ENCODE assay signal across 14 cellular contexts in genomic region chr1:107820797-107821196, GRCh38.
DNase-seq lines count a peak whose midpoint lies in the region; ATAC-seq and TF ChIP-seq lines count a peak whose summit lies in the region.
"Had no signal": no experiment of that assay in that cellular context is flagged by ENCODE, and none has a peak within 500 bp of the region (broad histone marks: within the 10 kb centered on the region; RNA-seq: fewer than 3 reads in every experiment).

No MANE protein-coding gene starts in this region.

- peak overlapping the region in 3 of 9 donors; percentile 2 to 16 (median 8) for H3K27ac Mint-ChIP-seq in naive thymus-derived CD4-positive, alpha-beta T cell
- H3K27ac Mint-ChIP-seq: activated CD4-positive, alpha-beta T cell treated with anti-CD3 and anti-CD28 coated beads, Interleukin-2, amount 10 ng/mL, durations not matched to agents 7 days and 5 days; T-helper 1 cell treated with Interleukin-12 subunit alpha and Interleukin-12 subunit beta and Interleukin-4 antibody, amounts not matched to agents 30 μg/mL and 1 μg/mL, for 36 hours had no signal

- no peaks in the 10 kb centered on the region for H3K27me3 ChIP-seq in osteoblast (ENCODE audit: insufficient read depth, low read length)
- H3K27me3 ChIP-seq in naive thymus-derived CD4-positive, alpha-beta T cell (ENCODE audit: control insufficient read depth in 2 of 2, insufficient read depth in 2 of 2, low read length in 2 of 2): no peaks in the 10 kb centered on the region

- no peaks in the 10 kb centered on the region for H4K20me1 ChIP-seq in osteoblast (ENCODE audit: insufficient read depth, low read length)

- POLR2A ChIA-PET in naive thymus-derived CD4-positive, alpha-beta T cell (lab: Charles Lee): no interaction called here

- no peaks in the 10 kb centered on the region for H3K27me3 Mint-ChIP-seq in naive thymus-derived CD4-positive, alpha-beta T cell
- H3K27me3 Mint-ChIP-seq: activated CD4-positive, alpha-beta T cell treated with anti-CD3 and anti-CD28 coated beads, Interleukin-2, amount 10 ng/mL, durations not matched to agents 7 days and 5 days; naive thymus-derived CD8-positive, alpha-beta T cell had no signal

- H3K4me1 ChIP-seq in osteoblast (ENCODE audit: insufficient read depth, low read length): no peaks in the 10 kb centered on the region
- H3K4me1 ChIP-seq in naive thymus-derived CD4-positive, alpha-beta T cell (ENCODE audit: control insufficient read depth in 2 of 2, insufficient read depth in 2 of 2, low read length in 2 of 2): peaks cover 0 to 7% of the 10 kb centered on the region in 2 donors

- TF ChIP-seq CTCF in choroid plexus epithelial cell (conservative IDR thresholded peaks at IDR 0.05; ENCODE audit: low read depth, low read length) (no peak), osteoblast (IDR thresholded peaks at IDR 0.05; ENCODE audit: extremely low read depth, low read depth, low read length) (no peak)

- H3K4me3 Mint-ChIP-seq in naive thymus-derived CD4-positive, alpha-beta T cell: no peak overlapping the region
- H3K4me3 Mint-ChIP-seq: activated CD4-positive, alpha-beta T cell treated with anti-CD3 and anti-CD28 coated beads, Interleukin-2, amount 10 ng/mL, durations not matched to agents 7 days and 5 days; T-helper 1 cell treated with Interleukin-12 subunit alpha and Interleukin-12 subunit beta and Interleukin-4 antibody, amounts not matched to agents 30 μg/mL and 1 μg/mL, for 36 hours had no signal

- CTCF ChIA-PET in naive thymus-derived CD4-positive, alpha-beta T cell (lab: Charles Lee): no interaction called here

- no peaks in the 10 kb centered on the region for H3K79me2 ChIP-seq in osteoblast (ENCODE audit: insufficient read depth, low read length)

- peaks cover 0 to 17% (median 6%) of the 10 kb centered on the region in 11 donors for H3K9me3 Mint-ChIP-seq in naive thymus-derived CD4-positive, alpha-beta T cell

- H3K36me3 Mint-ChIP-seq in naive thymus-derived CD4-positive, alpha-beta T cell: peaks cover 11 to 22% (median 15%) of the 10 kb centered on the region in 5 donors

- no peak overlapping the region for H3K4me3 ChIP-seq in choroid plexus epithelial cell (ENCODE audit: low read depth, low read length)
- no peak overlapping the region for H3K4me3 ChIP-seq in osteoblast (ENCODE audit: insufficient read depth, low read length)
- H3K4me3 ChIP-seq in naive thymus-derived CD4-positive, alpha-beta T cell (ENCODE audit: low read length): no peak overlapping the region
- H3K4me3 ChIP-seq: left ventricle myocardium inferior had no signal

- peaks cover 7 to 46% (median 13%) of the 10 kb centered on the region in 7 donors for H3K4me1 Mint-ChIP-seq in naive thymus-derived CD4-positive, alpha-beta T cell

- H3K36me3 ChIP-seq in osteoblast (ENCODE audit: insufficient read depth, low read length): no peaks in the 10 kb centered on the region
- H3K36me3 ChIP-seq in naive thymus-derived CD4-positive, alpha-beta T cell (ENCODE audit: control insufficient read depth in 2 of 3, insufficient read depth in 3 of 3, low read length in 3 of 3): no peaks in the 10 kb centered on the region
- H3K36me3 ChIP-seq: left ventricle myocardium inferior had no signal

- DNase-seq in DMS53 (lab: John Stamatoyannopoulos, UW): peak; percentile 60
- DNase-seq in NCI-H226: peak; percentile 15
- DNase-seq in choroid plexus epithelial cell (ENCODE audit: low read depth): peak; percentile 53
- peak; percentile 42 for DNase-seq in osteoblast (ENCODE audit: insufficient read length, low spot score, missing footprints)
- DNase-seq in naive thymus-derived CD4-positive, alpha-beta T cell: no peak
- no peak for DNase-seq in NOMO-1 treated with DMSO at 0.1 percent for 48 hours (lab: John Stamatoyannopoulos, UW; ENCODE audit: unreplicated experiment)
- no peak for DNase-seq in NCI-H2171 treated with DMSO at 0.1 percent for 48 hours (lab: John Stamatoyannopoulos, UW)
- DNase-seq: activated CD4-positive, alpha-beta T cell treated with anti-CD3 and anti-CD28 coated beads, Interleukin-2, amount 10 ng/mL, durations not matched to agents 7 days and 5 days; activated gamma-delta T cell; left ventricle myocardium inferior; NCI-H1092; right cardiac atrium had no signal

- no peak overlapping the region for H3K4me2 ChIP-seq in osteoblast (ENCODE audit: insufficient read depth, low read length)

- no peak for ATAC-seq in naive thymus-derived CD4-positive, alpha-beta T cell
- ATAC-seq: right cardiac atrium had no signal

- H3K27ac ChIP-seq in osteoblast (ENCODE audit: low read depth, low read length): no peak overlapping the region
- H3K27ac ChIP-seq in naive thymus-derived CD4-positive, alpha-beta T cell (ENCODE audit: low read depth, low read length): no peak overlapping the region
- H3K27ac ChIP-seq: left ventricle myocardium inferior had no signal

- no peaks in the 10 kb centered on the region for H3K9me3 ChIP-seq in osteoblast (ENCODE audit: low read depth, low read length)
- no peaks in the 10 kb centered on the region for H3K9me3 ChIP-seq in naive thymus-derived CD4-positive, alpha-beta T cell (ENCODE audit: control insufficient read depth in 2 of 3, low read length in 3 of 3)

- intact Hi-C loops in naive thymus-derived CD4-positive, alpha-beta T cell (cut with micrococcal nuclease): loop anchor here in 1 of 2 donors (5.0 to 10.0 kb wide), 2 partner anchors 48 to 114 kb away; no protein-coding TSS in a partner anchor

- H2AFZ ChIP-seq in osteoblast (ENCODE audit: low read length): no peak overlapping the region

Comparison
In these comparisons a context has a peak if more than half of its experiments do, and no peak if none do; other contexts are left out.
1. DNase-seq: peak in DMS53 (single experiment), NCI-H226 (single experiment), choroid plexus epithelial cell (single experiment) and osteoblast (single experiment); none in naive thymus-derived CD4-positive, alpha-beta T cell (0 of 9), NOMO-1 treated with DMSO at 0.1 percent for 48 hours (single experiment) and NCI-H2171 treated with DMSO at 0.1 percent for 48 hours (single experiment).